ENCODE assay signal across 17 cellular contexts in genomic region chr3:71689305-71689704, GRCh38. TPM values are rescaled to one million over a fixed set of nuclear protein-coding genes. Genes with fewer than 3 reads are reported as not detected.
DNase-seq lines count a peak whose midpoint lies in the region; ATAC-seq and TF ChIP-seq lines count a peak whose summit lies in the region.
"Had no signal": no experiment of that assay in that cellular context is flagged by ENCODE, and none has a peak within 500 bp of the region (broad histone marks: within the 10 kb centered on the region; RNA-seq: fewer than 3 reads in every experiment).

No MANE protein-coding gene starts in this region.

- no TSS peak for BruUV-seq in IMR-90 (replicated peaks; lab: Mats Ljungman, UMichigan)

- H3K9me1 ChIP-seq in IMR-90 (ENCODE audit: insufficient read depth, low read length) = no peaks in the 10 kb centered on the region; the same call in 1 of the 2 replicates

- no peaks in the 10 kb centered on the region for H3K79me1 ChIP-seq in IMR-90 (ENCODE audit: low read depth in 1 of 2, low read length in 2 of 2)
- H3K79me1 ChIP-seq in mesendoderm (ENCODE audit: low read length) = no peaks in the 10 kb centered on the region

- H3K27ac ChIP-seq in IMR-90 (ENCODE audit: insufficient read depth, low read length) (no peak overlapping the region), mesendoderm (ENCODE audit: low read depth, low read length) (no peak overlapping the region)
- H3K27ac ChIP-seq: BLaER1, left lung, SJSA1 had no signal

- peaks cover 55% of the 10 kb centered on the region for H3K4me1 Mint-ChIP-seq in WTC11

- no peak overlapping the region for H3K27ac Mint-ChIP-seq in WTC11
- H3K27ac Mint-ChIP-seq: nephron had no signal

- no peaks in the 10 kb centered on the region for H3K9me3 ChIP-seq in IMR-90 (ENCODE audit: control insufficient read depth, insufficient read depth, low read length)
- H3K9me3 ChIP-seq: BLaER1, left lung, SJSA1 had no signal

- intact Hi-C loops in IMR-90 (cut with micrococcal nuclease) = loop anchor here (10.0 kb wide), 1 partner anchor 585 kb away; no protein-coding TSS in a partner anchor

- H3K4me2 ChIP-seq in IMR-90 (ENCODE audit: low read depth, low read length) = no peak overlapping the region
- H3K4me2 ChIP-seq in mesendoderm (ENCODE audit: low read length) = no peak overlapping the region
- H3K4me2 ChIP-seq: BLaER1 had no signal

- in situ Hi-C loops in IMR-90 (cut with MboI; ENCODE audit: low sequenced_read_pairs) = no loop called here

- H3K14ac ChIP-seq in IMR-90 (replicated peaks; ENCODE audit: low read depth, low read length) = no peak overlapping the region

- H3K9ac ChIP-seq in IMR-90 (ENCODE audit: low read depth, low read length) (no peak overlapping the region), mesendoderm (ENCODE audit: low read length) (no peak overlapping the region)
- H3K9ac ChIP-seq: BLaER1 had no signal

- no peak overlapping the region for H2AFZ ChIP-seq in IMR-90 (replicated peaks; ENCODE audit: low read length, poor library complexity)

- H2BK5ac ChIP-seq in IMR-90 (ENCODE audit: low read depth, low read length, poor library complexity, severe bottlenecking) (no peak overlapping the region), mesendoderm (ENCODE audit: low read length) (no peak overlapping the region)

- H3K56ac ChIP-seq in IMR-90 (ENCODE audit: extremely low read depth, insufficient read depth, low read length) (no peak overlapping the region), mesendoderm (ENCODE audit: low read length) (no peak overlapping the region)

- H3K4ac ChIP-seq in IMR-90 (ENCODE audit: low read depth, low read length) (no peak overlapping the region), mesendoderm (ENCODE audit: low read depth, low read length) (no peak overlapping the region)

- no peak overlapping the region for H3K4me3 Mint-ChIP-seq in WTC11
- H3K4me3 Mint-ChIP-seq: nephron had no signal

- CTCF ChIA-PET in IMR-90 (lab: Yijun Ruan, JAX) = no interaction called here
- CTCF ChIA-PET in WTC11 (lab: Charles Lee) = no interaction called here

- no peak overlapping the region for H2BK15ac ChIP-seq in IMR-90 (ENCODE audit: low read depth, low read length)
- H2BK15ac ChIP-seq in mesendoderm (replicated peaks; ENCODE audit: low read depth) = no peak overlapping the region

- dilution Hi-C loops in IMR-90 (cut with HindIII; ENCODE audit: low sequenced_read_pairs, unreplicated experiment) = no loop called here

- H4K8ac ChIP-seq in IMR-90 (ENCODE audit: low read depth in 2 of 2, low read length in 2 of 2) (no peak overlapping the region), mesendoderm (ENCODE audit: low read depth, low read length) (no peak overlapping the region)

- H3K27me3 ChIP-seq in IMR-90 (ENCODE audit: control insufficient read depth, insufficient read depth, low read length) = no peaks in the 10 kb centered on the region
- no peaks in the 10 kb centered on the region for H3K27me3 ChIP-seq in mesendoderm (ENCODE audit: insufficient read depth, low read length, poor library complexity)
- H3K27me3 ChIP-seq: BLaER1, left lung, SJSA1 had no signal

- H2AK9ac ChIP-seq in IMR-90 (replicated peaks; ENCODE audit: low read depth, low read length, poor library complexity) = no peak overlapping the region

- no peaks in the 10 kb centered on the region for H3K79me2 ChIP-seq in mesendoderm (ENCODE audit: control insufficient read depth, insufficient read depth, low read length)

- no peaks in the 10 kb centered on the region for H3K27me3 Mint-ChIP-seq in WTC11 (ENCODE audit: low read depth)

- peak overlapping the region; percentile 38; the same call in 1 of the 2 replicates for H3K18ac ChIP-seq in IMR-90 (ENCODE audit: low read depth, low read length)
- no peak overlapping the region for H3K18ac ChIP-seq in mesendoderm (ENCODE audit: low read length)

- no CpG with 5 or more reads among the region's 2 CpGs for WGBS in IMR-90 (ENCODE audit: extremely low coverage in 2 of 2, insufficient read length in 1 of 2), 2 experiments
- no CpG with 5 or more reads among the region's 2 CpGs for WGBS in mesendoderm (ENCODE audit: extremely low coverage, insufficient coverage, low lambda C conversion rate)

- POLR2A ChIA-PET in IMR-90 (lab: Charles Lee; ENCODE audit: unreplicated experiment) (no interaction called here), WTC11 (lab: Charles Lee) (no interaction called here)

- H2BK20ac ChIP-seq in IMR-90 (ENCODE audit: low read depth, low read length) = no peak overlapping the region

- H2BK120ac ChIP-seq in IMR-90 (ENCODE audit: low read depth, low read length) (no peak overlapping the region), mesendoderm (ENCODE audit: low read depth, low read length) (no peak overlapping the region)

- H3K36me3 Mint-ChIP-seq in WTC11 = peaks cover 3% of the 10 kb centered on the region

- peaks cover 11% of the 10 kb centered on the region for H3K4me1 ChIP-seq in IMR-90 (ENCODE audit: control insufficient read depth, insufficient read depth, low read length)
- H3K4me1 ChIP-seq in mesendoderm (ENCODE audit: control insufficient read depth, low read depth, low read length) = peaks cover 11% of the 10 kb centered on the region
- H3K4me1 ChIP-seq: BLaER1 had no signal

- H3K4me3 ChIP-seq in IMR-90 (ENCODE audit: insufficient read depth, low read depth, low read length) (no peak overlapping the region), mesendoderm (ENCODE audit: low read length) (no peak overlapping the region)
- H3K4me3 ChIP-seq: BLaER1, left lung, SJSA1 had no signal

- H3K9me3 Mint-ChIP-seq in WTC11 = no peaks in the 10 kb centered on the region
- H3K9me3 Mint-ChIP-seq: nephron had no signal

- ATAC-seq in GM19351 (IDR thresholded peaks at IDR 0.05; ENCODE audit: unreplicated experiment) = peak; percentile 69
- no peak for ATAC-seq in IMR-90 (ENCODE audit: low read depth)
- ATAC-seq in WTC11 = peak; percentile 20; the same call in 1 of the 2 replicates
- ATAC-seq: left lung had no signal

- no peak for TF ChIP-seq CTCF in IMR-90 (conservative IDR thresholded peaks at IDR 0.05; ENCODE audit: low read depth, low read length)
- TF ChIP-seq CTCF in WTC11 (IDR thresholded peaks at IDR 0.05) = no peak

- no peak overlapping the region for H4K5ac ChIP-seq in IMR-90 (ENCODE audit: low read depth, low read length)
- H4K5ac ChIP-seq in mesendoderm (ENCODE audit: low read length) = no peak overlapping the region

- no peak for TF ChIP-seq RAD21 in IMR-90 (IDR thresholded peaks at IDR 0.05; ENCODE audit: low read length)

- DNase-seq in IMR-90 = no peak
- DNase-seq in WTC11 (ENCODE audit: low spot score) = no peak
- peak; percentile 31 for DNase-seq in mesendoderm
- DNase-seq in SK-N-DZ (ENCODE audit: low spot score) = no peak
- no peak for DNase-seq in activated CD4-positive, alpha-beta T cell treated with anti-CD3 and anti-CD28 coated beads for 48 hours
- DNase-seq in NCI-H2196 (lab: John Stamatoyannopoulos, UW; ENCODE audit: unreplicated experiment) = no peak
- no peak for DNase-seq in ecto neural progenitor cell (ENCODE audit: low spot score)
- DNase-seq: DND-41; effector CD4-positive, alpha-beta T cell; H7; left lung; NCI-H1694; NCI-H748 treated with DMSO at 0.1 percent for 48 hours had no signal

- H3K36me3 ChIP-seq in IMR-90 (ENCODE audit: control insufficient read depth, insufficient read depth, low read length) = no peaks in the 10 kb centered on the region
- no peaks in the 10 kb centered on the region for H3K36me3 ChIP-seq in mesendoderm (ENCODE audit: control insufficient read depth, insufficient read depth, low read length)
- H3K36me3 ChIP-seq: BLaER1, SJSA1 had no signal

- H3K23ac ChIP-seq in IMR-90 (ENCODE audit: low read depth, low read length) = no peak overlapping the region
- no peak overlapping the region for H3K23ac ChIP-seq in mesendoderm (ENCODE audit: low read length)

- H2AK5ac ChIP-seq in IMR-90 (ENCODE audit: low read depth, low read length) (no peak overlapping the region), mesendoderm (ENCODE audit: low read length) (no peak overlapping the region)

- H4K20me1 ChIP-seq in IMR-90 (ENCODE audit: insufficient read depth, low read length) = no peaks in the 10 kb centered on the region
- H4K20me1 ChIP-seq: BLaER1 had no signal

- no peak for TF ChIP-seq POLR2A in IMR-90 (IDR thresholded peaks at IDR 0.05; ENCODE audit: low read depth, low read length)

- no peak overlapping the region for H4K91ac ChIP-seq in IMR-90 (ENCODE audit: insufficient read depth, low read depth, low read length)

TF ChIP-seq in IMR-90, 13 proteins besides CTCF, POLR2A, EP300 and RAD21 (continues in another document):
- TF ChIP-seq CHD1 (IDR thresholded peaks at IDR 0.05; ENCODE audit: low read depth, low read length) (no peak), ELK1 (IDR thresholded peaks at IDR 0.05; ENCODE audit: borderline replicate concordance, low read depth, low read length) (no peak), MAFK (IDR thresholded peaks at IDR 0.05; ENCODE audit: low read depth, low read length) (no peak)

TF ChIP-seq in WTC11, 78 proteins besides CTCF, POLR2A, EP300 and RAD21 (continues in another document):
- TF ChIP-seq TP53 (CRISPR knock-in tag; IDR thresholded peaks at IDR 0.05) = no peak
- TF ChIP-seq SOX15 (CRISPR knock-in tag; IDR thresholded peaks at IDR 0.05) = no peak
- TF ChIP-seq ZNF138 (CRISPR knock-in tag; conservative IDR thresholded peaks at IDR 0.05) = no peak
- no peak for TF ChIP-seq FOXJ3 (CRISPR knock-in tag; IDR thresholded peaks at IDR 0.05; ENCODE audit: borderline replicate concordance)
- no peak for TF ChIP-seq ZNF512 (CRISPR knock-in tag; IDR thresholded peaks at IDR 0.05; ENCODE audit: borderline replicate concordance)
- TF ChIP-seq NR1H2 (CRISPR knock-in tag; IDR thresholded peaks at IDR 0.05) = no peak
- no peak for TF ChIP-seq GABPB1 (CRISPR knock-in tag; IDR thresholded peaks at IDR 0.05)

RNA-seq across cellular contexts. Expression of gene EIF4E3, which starts 35.9 kb away (rescaled TPM):
- total RNA-seq in IMR-90 (2012; rRNA removed) = 0.72 and 0.83 TPM in 2 replicates
- polyA plus RNA-seq in IMR-90 (2012; rRNA removed) = 0.83 and 1.1 TPM in 2 replicates
- polyA plus RNA-seq in IMR-90 (2012; cell fraction: cytosol; rRNA removed) = 0.16 TPM in 2 replicates
- 0.04 and 0.45 TPM in 2 replicates for polyA plus RNA-seq in IMR-90 (2012; cell fraction: nucleus; rRNA removed; ENCODE audit: low replicate concordance)
- 14.0 to 16.5 TPM (median 14.3 TPM) in 3 replicates for total RNA-seq in WTC11 (2021)
- 9.6 TPM for polyA plus RNA-seq in mesendoderm (2013, experiment 1 of 2)
- 10.4 TPM for polyA plus RNA-seq in mesendoderm (2013, experiment 2 of 2)
- polyA plus RNA-seq in SK-N-DZ (2014; cell fraction: cytosol; rRNA removed) = 1.3 and 1.4 TPM in 2 replicates
- polyA plus RNA-seq in SK-N-DZ (2014; cell fraction: nucleus; rRNA removed) = 2.4 and 3.3 TPM in 2 replicates
